In genomic region chr1:234620786-234621468, GRCh38 we compare ENCODE assay signal across 1 cellular context.
TF ChIP-seq lines count a peak whose summit lies in the region.

No MANE protein-coding gene starts in this region.

TF ChIP-seq in GM23338, 12 proteins besides CTCF, POLR2A, EP300 and RAD21 (continued from another document):
- TF ChIP-seq STAT1 (IDR thresholded peaks at IDR 0.05; ENCODE audit: unreplicated experiment) = no peak
- no peak for TF ChIP-seq POLR2AphosphoS5 (IDR thresholded peaks at IDR 0.05; ENCODE audit: low read depth)
